Comparison of ENCODE assay signal across 14 cellular contexts in the genomic region with DNA sequence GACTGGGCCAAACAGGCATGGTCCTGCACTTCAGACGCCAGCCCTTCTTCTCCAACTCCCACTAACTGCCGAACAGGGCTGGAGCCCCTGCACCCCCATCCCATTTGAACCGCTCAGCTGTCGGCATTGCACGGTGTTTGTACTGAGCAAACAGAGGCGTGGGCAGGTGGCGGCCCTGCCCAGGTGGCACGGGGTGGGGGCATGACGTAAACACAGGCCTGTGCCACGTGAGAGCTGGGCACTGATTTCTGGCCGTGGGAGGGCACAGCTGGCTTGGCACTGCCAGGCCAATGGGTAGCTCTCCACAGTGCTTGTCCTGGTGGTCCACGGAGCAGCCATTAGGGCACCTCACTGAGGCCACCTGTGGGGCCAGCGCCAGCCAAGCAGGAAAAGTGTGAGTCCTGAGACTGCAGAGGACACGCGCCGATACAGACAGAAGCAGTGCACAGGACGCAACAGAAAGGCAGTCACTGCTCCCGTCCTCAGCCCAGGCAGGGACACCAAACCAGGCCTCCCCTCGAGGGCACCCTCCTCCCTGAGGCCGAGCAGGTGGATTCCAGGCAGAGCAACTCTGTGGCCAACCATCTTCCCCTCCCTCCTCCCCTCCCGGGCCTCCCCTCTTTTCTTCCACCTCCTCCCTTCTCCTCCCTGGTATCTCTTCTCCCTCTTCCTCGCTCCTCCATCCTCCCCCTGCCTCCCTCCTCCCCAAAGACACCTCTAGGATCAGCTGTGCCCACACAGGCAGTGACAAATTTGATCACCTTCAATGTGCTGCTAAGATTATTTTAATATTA.
DNase-seq lines count a peak whose midpoint lies in the region; ATAC-seq and TF ChIP-seq lines count a peak whose summit lies in the region.
"Had no signal": no experiment of that assay in that cellular context is flagged by ENCODE, and none has a peak within 500 bp of the region (broad histone marks: within the 10 kb centered on the region; RNA-seq: fewer than 3 reads in every experiment).

No MANE protein-coding gene starts in this region.

- no peak overlapping the region for H3K4me3 Mint-ChIP-seq in stimulated activated effector memory CD8-positive, alpha-beta T cell treated with anti-CD3 and anti-CD28 coated beads, Interleukin-12 subunit alpha, Interleukin-12 subunit beta, amount 100 ng/mL, for 72 hours
- H3K4me3 Mint-ChIP-seq: natural killer cell treated with Interleukin-12 subunit alpha and Interleukin-12 subunit beta and Interleukin-15 and Interleukin-18, amount 100 ng/mL, for 72 hours; T-helper 2 cell treated with Interferon-gamma antibody and Interleukin-4, amounts not matched to agents 5 μg/mL and 100 μg/mL, for 36 hours had no signal

- no peak overlapping the region for H3K27ac ChIP-seq in WERI-Rb-1
- H3K27ac ChIP-seq: gastrocnemius medialis, suprapubic skin had no signal

- ATAC-seq in left colon = peak; percentile 99
- peak; percentile 5 for ATAC-seq in stimulated activated effector memory CD8-positive, alpha-beta T cell treated with anti-CD3 and anti-CD28 coated beads, Interleukin-12 subunit alpha, Interleukin-12 subunit beta, amount 100 ng/mL, for 72 hours
- no peak for ATAC-seq in HG02588 (IDR thresholded peaks at IDR 0.05; ENCODE audit: unreplicated experiment)
- ATAC-seq: gastrocnemius medialis had no signal

- H3K27me3 ChIP-seq in WERI-Rb-1 (ENCODE audit: insufficient read depth, low read depth, severe bottlenecking) = no peaks in the 10 kb centered on the region
- H3K27me3 ChIP-seq: gastrocnemius medialis, suprapubic skin had no signal

- H3K27ac Mint-ChIP-seq in stimulated activated effector memory CD8-positive, alpha-beta T cell treated with anti-CD3 and anti-CD28 coated beads, Interleukin-12 subunit alpha, Interleukin-12 subunit beta, amount 100 ng/mL, for 72 hours = peak overlapping the region; percentile 26
- H3K27ac Mint-ChIP-seq: activated T-helper 2 cell treated with anti-CD3 and anti-CD28 coated beads, Interferon-gamma antibody, Interleukin-2, Interleukin-4, amounts not matched to agents 10 μg/mL and 5 μg/mL and 100 μg/mL, durations not matched to agents 14 hours and 24 hours and 36 hours; natural killer cell treated with Interleukin-12 subunit alpha and Interleukin-12 subunit beta and Interleukin-15 and Interleukin-18, amount 100 ng/mL, for 72 hours; T-helper 2 cell treated with Interferon-gamma antibody and Interleukin-4, amounts not matched to agents 5 μg/mL and 100 μg/mL, for 36 hours had no signal

- DNase-seq in DMS53 (lab: John Stamatoyannopoulos, UW) (peak; percentile 88), NCI-H510A treated with DMSO at 0.1 percent for 48 hours (lab: John Stamatoyannopoulos, UW) (peak; percentile 89), left colon (peak; percentile 73 to 81), WERI-Rb-1 (no peak), DMS79 treated with DMSO at 0.1 percent for 48 hours (lab: John Stamatoyannopoulos, UW) (no peak)
- DNase-seq in stimulated activated effector memory CD8-positive, alpha-beta T cell treated with anti-CD3 and anti-CD28 coated beads, Interleukin-12 subunit alpha, Interleukin-12 subunit beta, amount 100 ng/mL, for 72 hours (ENCODE audit: low spot score in 2 of 2) = no peak
- DNase-seq: activated CD4-positive, alpha-beta T cell treated with anti-CD3 and anti-CD28 coated beads, Interleukin-2, amount 50 U/mL, for 48 hours; effector CD4-positive, alpha-beta T cell; gastrocnemius medialis had no signal

- H3K9me3 Mint-ChIP-seq in stimulated activated effector memory CD8-positive, alpha-beta T cell treated with anti-CD3 and anti-CD28 coated beads, Interleukin-12 subunit alpha, Interleukin-12 subunit beta, amount 100 ng/mL, for 72 hours = no peaks in the 10 kb centered on the region
- H3K9me3 Mint-ChIP-seq: activated T-helper 2 cell treated with anti-CD3 and anti-CD28 coated beads, Interferon-gamma antibody, Interleukin-2, Interleukin-4, amounts not matched to agents 10 μg/mL and 5 μg/mL and 100 μg/mL, durations not matched to agents 14 hours and 24 hours and 36 hours; natural killer cell treated with Interleukin-12 subunit alpha and Interleukin-12 subunit beta and Interleukin-15 and Interleukin-18, amount 100 ng/mL, for 72 hours; T-helper 2 cell treated with Interferon-gamma antibody and Interleukin-4, amounts not matched to agents 5 μg/mL and 100 μg/mL, for 36 hours had no signal

- H3K4me1 Mint-ChIP-seq in stimulated activated effector memory CD8-positive, alpha-beta T cell treated with anti-CD3 and anti-CD28 coated beads, Interleukin-12 subunit alpha, Interleukin-12 subunit beta, amount 100 ng/mL, for 72 hours = peaks cover 52% of the 10 kb centered on the region

- H3K4me3 ChIP-seq in WERI-Rb-1 (ENCODE audit: low read depth, low read length) = no peak overlapping the region
- H3K4me3 ChIP-seq: gastrocnemius medialis, suprapubic skin had no signal

- no peak for TF ChIP-seq CTCF in WERI-Rb-1 (IDR thresholded peaks at IDR 0.05; ENCODE audit: low read depth, low read length)

- no peaks in the 10 kb centered on the region for H3K9me3 ChIP-seq in WERI-Rb-1 (ENCODE audit: severe bottlenecking)
- H3K9me3 ChIP-seq: gastrocnemius medialis, suprapubic skin had no signal

- no peaks in the 10 kb centered on the region for H3K36me3 ChIP-seq in WERI-Rb-1
- H3K36me3 ChIP-seq: gastrocnemius medialis had no signal

- intact Hi-C loops in left colon (cut with DNase I, micrococcal nuclease) = no loop called here

- no peaks in the 10 kb centered on the region for H3K36me3 Mint-ChIP-seq in stimulated activated effector memory CD8-positive, alpha-beta T cell treated with anti-CD3 and anti-CD28 coated beads, Interleukin-12 subunit alpha, Interleukin-12 subunit beta, amount 100 ng/mL, for 72 hours

Comparison
In these comparisons a context has a peak if more than half of its experiments do, and no peak if none do; other contexts are left out.
1. DNase-seq: peak in DMS53 (single experiment), NCI-H510A treated with DMSO at 0.1 percent for 48 hours (single experiment) and left colon (2 of 2); none in stimulated activated effector memory CD8-positive, alpha-beta T cell treated with anti-CD3 and anti-CD28 coated beads, Interleukin-12 subunit alpha, Interleukin-12 subunit beta, amount 100 ng/mL, for 72 hours (0 of 2), WERI-Rb-1 (single experiment) and DMS79 treated with DMSO at 0.1 percent for 48 hours (single experiment).